In genomic region chr1:23174383-23175110, GRCh38 we compare ENCODE assay signal across 14 cellular contexts. TPM values are rescaled to one million over a fixed set of nuclear protein-coding genes. Genes with fewer than 3 reads are reported as not detected.
DNase-seq lines count a peak whose midpoint lies in the region; ATAC-seq and TF ChIP-seq lines count a peak whose summit lies in the region.
"Had no signal": no experiment of that assay in that cellular context is flagged by ENCODE, and none has a peak within 500 bp of the region (broad histone marks: within the 10 kb centered on the region; RNA-seq: fewer than 3 reads in every experiment).

No MANE protein-coding gene starts in this region.

- ATAC-seq in activated naive CD8-positive, alpha-beta T cell treated with anti-CD3 and anti-CD28 coated beads, Interleukin-2, amount 10 ng/mL, durations not matched to agents 7 days and 5 days (ENCODE audit: low read depth), result no peak
- no peak for ATAC-seq in activated naive CD8-positive, alpha-beta T cell treated with anti-CD3 and anti-CD28 coated beads, Interleukin-2, amount 50 U/mL, for 24 hours
- no peak for ATAC-seq in HG03520 (IDR thresholded peaks at IDR 0.05; ENCODE audit: unreplicated experiment)

- 11 to 34% methylated on average over 1 of the region's 1 CpG for WGBS in transverse colon (ENCODE audit: low coverage in 1 of 2), 2 donors
- WGBS in prostate gland, result 58% methylated on average over 1 of the region's 1 CpG

- peak overlapping the region; percentile 18 for H3K4me3 Mint-ChIP-seq in activated naive CD8-positive, alpha-beta T cell treated with anti-CD3 and anti-CD28 coated beads, Interleukin-2, amount 10 ng/mL, durations not matched to agents 7 days and 5 days
- no peak overlapping the region for H3K4me3 Mint-ChIP-seq in activated naive CD8-positive, alpha-beta T cell treated with anti-CD3 and anti-CD28 coated beads, Interleukin-2, amount 50 U/mL, for 24 hours
- H3K4me3 Mint-ChIP-seq: CD14-positive monocyte, H9 had no signal

- in situ Hi-C loops in transverse colon (cut with MboI; ENCODE audit: low pct_ligation_motif_present in 1 of 4, low pct_unique_long_range_greater_than_20kb in 1 of 4, low sequenced_read_pairs in 3 of 4), result loop anchor here in 1 of 4 donors (25.0 kb wide), 1 partner anchor 187 kb away; no protein-coding TSS in a partner anchor

- H3K27me3 ChIP-seq in transverse colon, result no peaks in the 10 kb centered on the region
- no peaks in the 10 kb centered on the region for H3K27me3 ChIP-seq in prostate gland (replicated peaks; ENCODE audit: insufficient read depth)

- intact Hi-C loops in transverse colon (cut with DNase I; ENCODE audit: low total_unique reads), result no loop called here
- intact Hi-C loops in prostate gland (cut with DNase I), result no loop called here

- peaks cover 2% of the 10 kb centered on the region for H3K36me3 Mint-ChIP-seq in activated naive CD8-positive, alpha-beta T cell treated with anti-CD3 and anti-CD28 coated beads, Interleukin-2, amount 10 ng/mL, durations not matched to agents 7 days and 5 days
- H3K36me3 Mint-ChIP-seq in activated naive CD8-positive, alpha-beta T cell treated with anti-CD3 and anti-CD28 coated beads, Interleukin-2, amount 50 U/mL, for 24 hours (ENCODE audit: low read depth), result no peaks in the 10 kb centered on the region
- H3K36me3 Mint-ChIP-seq: CD14-positive monocyte had no signal

- H3K36me3 ChIP-seq in HEK293 (ENCODE audit: control insufficient read depth in 2 of 2, insufficient read depth in 1 of 2, low read length in 2 of 2), result no peaks in the 10 kb centered on the region
- no peaks in the 10 kb centered on the region for H3K36me3 ChIP-seq in transverse colon
- H3K36me3 ChIP-seq in prostate gland, result no peaks in the 10 kb centered on the region

- no peak for TF ChIP-seq EP300 in transverse colon (IDR thresholded peaks at IDR 0.05; ENCODE audit: low read depth)

- POLR2A ChIA-PET in activated naive CD8-positive, alpha-beta T cell treated with anti-CD3 and anti-CD28 coated beads, Interleukin-2, amount 10 ng/mL, durations not matched to agents 7 days and 5 days (lab: Charles Lee), result interaction anchor here (1.1 kb wide), 1 partner anchor 72 kb away, joined by 3 read pairs; no protein-coding TSS in a partner anchor
- POLR2A ChIA-PET in HEK293 (lab: Yijun Ruan, JAX), result interaction anchor here (0.7 kb wide), 1 partner anchor 341 kb away, joined by 3 read pairs; no protein-coding TSS in a partner anchor

- H3K27ac ChIP-seq in HEK293 (ENCODE audit: extremely low read depth, low read depth, low read length) (no peak overlapping the region), transverse colon (peak overlapping the region in 3 of 4 donors; percentile 30 to 52 (median 33)), prostate gland (no peak overlapping the region)

- no peak for DNase-seq in activated naive CD8-positive, alpha-beta T cell treated with anti-CD3 and anti-CD28 coated beads, Interleukin-2, amount 10 ng/mL, durations not matched to agents 7 days and 5 days
- no peak for DNase-seq in activated naive CD8-positive, alpha-beta T cell treated with anti-CD3 and anti-CD28 coated beads, Interleukin-2, amount 50 U/mL, for 24 hours
- DNase-seq in fibroblast of peridontal ligament (ENCODE audit: extremely low read depth), result peak; percentile 33
- DNase-seq in transverse colon, result no peak
- no peak for DNase-seq in prostate gland (ENCODE audit: low spot score)
- DNase-seq: DMS79 treated with DMSO at 0.1 percent for 48 hours, H9, NCI-H1417, NCI-H1930, NCI-H345, NCI-H526 had no signal

- H3K4me1 ChIP-seq in HEK293 (ENCODE audit: control insufficient read depth, insufficient read depth, low read length), result peaks cover under 1% of the 10 kb centered on the region; the same call in 1 of the 2 replicates
- peaks cover 10 to 49% (median 24%) of the 10 kb centered on the region in 4 donors for H3K4me1 ChIP-seq in transverse colon
- H3K4me1 ChIP-seq in prostate gland (replicated peaks), result no peaks in the 10 kb centered on the region

- peaks cover 1% of the 10 kb centered on the region for H3K9me3 Mint-ChIP-seq in activated naive CD8-positive, alpha-beta T cell treated with anti-CD3 and anti-CD28 coated beads, Interleukin-2, amount 10 ng/mL, durations not matched to agents 7 days and 5 days
- H3K9me3 Mint-ChIP-seq in activated naive CD8-positive, alpha-beta T cell treated with anti-CD3 and anti-CD28 coated beads, Interleukin-2, amount 50 U/mL, for 24 hours, result peaks cover 4% of the 10 kb centered on the region
- H3K9me3 Mint-ChIP-seq: H9 had no signal

- H3K27me3 Mint-ChIP-seq in activated naive CD8-positive, alpha-beta T cell treated with anti-CD3 and anti-CD28 coated beads, Interleukin-2, amount 10 ng/mL, durations not matched to agents 7 days and 5 days, result peaks cover 25% of the 10 kb centered on the region
- peaks cover 24% of the 10 kb centered on the region for H3K27me3 Mint-ChIP-seq in activated naive CD8-positive, alpha-beta T cell treated with anti-CD3 and anti-CD28 coated beads, Interleukin-2, amount 50 U/mL, for 24 hours

- no peaks in the 10 kb centered on the region for H3K9me3 ChIP-seq in HEK293 (ENCODE audit: control insufficient read depth, insufficient read depth, low read depth, low read length)
- H3K9me3 ChIP-seq in transverse colon, result no peaks in the 10 kb centered on the region
- H3K9me3 ChIP-seq in prostate gland, result no peaks in the 10 kb centered on the region

- H3K4me3 ChIP-seq in HEK293 (ENCODE audit: low read depth, low read length) (no peak overlapping the region), transverse colon (no peak overlapping the region), prostate gland (no peak overlapping the region)

- TF ChIP-seq CTCF in HEK293 (tag by site-specific recombination; IDR thresholded peaks at IDR 0.05) (no peak), transverse colon (IDR thresholded peaks at IDR 0.05) (no peak), prostate gland (IDR thresholded peaks at IDR 0.05) (no peak)

- TF ChIP-seq POLR2A in transverse colon (IDR thresholded peaks at IDR 0.05) (no peak), prostate gland (IDR thresholded peaks at IDR 0.05) (no peak)

- peaks cover 22% of the 10 kb centered on the region for H3K4me1 Mint-ChIP-seq in activated naive CD8-positive, alpha-beta T cell treated with anti-CD3 and anti-CD28 coated beads, Interleukin-2, amount 10 ng/mL, durations not matched to agents 7 days and 5 days
- peaks cover 29% of the 10 kb centered on the region for H3K4me1 Mint-ChIP-seq in activated naive CD8-positive, alpha-beta T cell treated with anti-CD3 and anti-CD28 coated beads, Interleukin-2, amount 50 U/mL, for 24 hours

- CTCF ChIA-PET in HEK293 (lab: Yijun Ruan, JAX), result interaction anchor here (0.6 to 2.8 kb wide), 7 partner anchors 9 to 179 kb away, joined by 3 to 17 read pairs (median 3); no protein-coding TSS in a partner anchor

- H3K27ac Mint-ChIP-seq in activated naive CD8-positive, alpha-beta T cell treated with anti-CD3 and anti-CD28 coated beads, Interleukin-2, amount 10 ng/mL, durations not matched to agents 7 days and 5 days, result no peak overlapping the region
- H3K27ac Mint-ChIP-seq in activated naive CD8-positive, alpha-beta T cell treated with anti-CD3 and anti-CD28 coated beads, Interleukin-2, amount 50 U/mL, for 24 hours, result no peak overlapping the region
- H3K27ac Mint-ChIP-seq: CD14-positive monocyte, H9 had no signal

TF ChIP-seq in HEK293, 187 proteins besides CTCF, POLR2A, EP300 and RAD21:
- peak; percentile 56; the same call in 1 of the 2 replicates for TF ChIP-seq ZNF416 (tag by site-specific recombination; IDR thresholded peaks at IDR 0.05)
- 0 out of 2 replicates have a peak, but pooled peaks have one; percentile 37 for TF ChIP-seq ZNF24 (tag by site-specific recombination; IDR thresholded peaks at IDR 0.05)
- TF ChIP-seq PRDM1 (tag by site-specific recombination; IDR thresholded peaks at IDR 0.05), result peak; percentile 55; the same call in 1 of the 2 replicates
- no peak for TF ChIP-seq REST (tag by site-specific recombination; IDR thresholded peaks at IDR 0.05)

RNA-seq across cellular contexts. Expression of gene LUZP1, which starts 5.9 kb away (rescaled TPM):
- total RNA-seq in activated naive CD8-positive, alpha-beta T cell treated with anti-CD3 and anti-CD28 coated beads, Interleukin-2, amount 10 ng/mL, durations not matched to agents 7 days and 5 days, result 10 to 100 TPM; 18.4 to 19.1 TPM
- 10 to 100 TPM; 28.3 to 46.4 (median 33.3) TPM for total RNA-seq in transverse colon
- 10 to 100 TPM; 16.9 to 17.5 TPM for total RNA-seq in prostate gland

RNA-seq across cellular contexts. Expression of gene HTR1D, which starts 42.8 kb away (rescaled TPM):
- total RNA-seq in activated naive CD8-positive, alpha-beta T cell treated with anti-CD3 and anti-CD28 coated beads, Interleukin-2, amount 10 ng/mL, durations not matched to agents 7 days and 5 days, result not detected
- total RNA-seq in transverse colon (under 1 TPM in 2 of 4 donors, not detected in 2; 0.14 to 0.20 TPM), prostate gland (under 1 TPM; 0.09 to 0.28 TPM)

Comparison
In these comparisons a context has a peak if more than half of its experiments do, and no peak if none do; other contexts are left out.
1. H3K27ac ChIP-seq: peak in transverse colon (3 of 4); none in HEK293 (single experiment) and prostate gland (0 of 2).